In genomic region chr14:101368629-101369028, GRCh38 we compare ENCODE assay signal across 22 cellular contexts.
"Had no signal": no experiment of that assay in that cellular context is flagged by ENCODE, and none has a peak within 500 bp of the region (broad histone marks: within the 10 kb centered on the region; RNA-seq: fewer than 3 reads in every experiment).

No MANE protein-coding gene starts in this region.

- ATAC-seq: effector memory CD8-positive, alpha-beta T cell; left colon; naive thymus-derived CD4-positive, alpha-beta T cell; stimulated activated memory B cell treated with anti-CD40 and anti-IgM and Interleukin-4, amounts not matched to agents 10 μg/mL and 1 μg/mL and 100 μg/mL, for 72 hours; stimulated activated naive CD8-positive, alpha-beta T cell treated with anti-CD3 and anti-CD28 coated beads, Interleukin-15, Interleukin-2, amounts not matched to agents 100 U/mL and 50 U/mL, for 24 hours had no signal

- H2AFZ ChIP-seq: neural progenitor cell had no signal

- H3K9me3 ChIP-seq: esophagus squamous epithelium, left ventricle myocardium inferior, prostate gland, right atrium auricular region, spleen, testis, tibial nerve had no signal

- H3K27me3 ChIP-seq: right atrium auricular region, testis, tibial nerve had no signal

- H3K4me3 ChIP-seq: esophagus squamous epithelium, left ventricle myocardium inferior, neural progenitor cell, prostate gland, right atrium auricular region, skin epidermis, spleen, testis, tibial nerve had no signal

- DNase-seq: cortex of kidney; effector memory CD8-positive, alpha-beta T cell; erythroblast; esophagus squamous epithelium; foreskin melanocyte; immature natural killer cell; islet precursor cell; kidney glomerular epithelial cell; left colon; mesenchymal stem cell; naive thymus-derived CD4-positive, alpha-beta T cell; stimulated activated CD4-positive, alpha-beta T cell treated with anti-CD3 and anti-CD28 coated beads, Interleukin-4, amount 100 ng/mL, for 4 hours; stimulated activated naive CD8-positive, alpha-beta T cell treated with anti-CD3 and anti-CD28 coated beads, Interleukin-15, Interleukin-2, amounts not matched to agents 100 U/mL and 50 U/mL, for 24 hours had no signal

- H3K4me1 ChIP-seq: left ventricle myocardium inferior, prostate gland, right atrium auricular region had no signal

- H3K27ac ChIP-seq: left ventricle myocardium inferior, neural progenitor cell, prostate gland, right atrium auricular region, spleen had no signal

- H3K4me2 ChIP-seq: neural progenitor cell had no signal

- H3K36me3 ChIP-seq: esophagus squamous epithelium, left ventricle myocardium inferior, neural progenitor cell, prostate gland, right atrium auricular region, spleen, tibial nerve had no signal

- H3K9ac ChIP-seq: neural progenitor cell had no signal
